8 cellular contexts compared by ENCODE assay signal in the genomic region with DNA sequence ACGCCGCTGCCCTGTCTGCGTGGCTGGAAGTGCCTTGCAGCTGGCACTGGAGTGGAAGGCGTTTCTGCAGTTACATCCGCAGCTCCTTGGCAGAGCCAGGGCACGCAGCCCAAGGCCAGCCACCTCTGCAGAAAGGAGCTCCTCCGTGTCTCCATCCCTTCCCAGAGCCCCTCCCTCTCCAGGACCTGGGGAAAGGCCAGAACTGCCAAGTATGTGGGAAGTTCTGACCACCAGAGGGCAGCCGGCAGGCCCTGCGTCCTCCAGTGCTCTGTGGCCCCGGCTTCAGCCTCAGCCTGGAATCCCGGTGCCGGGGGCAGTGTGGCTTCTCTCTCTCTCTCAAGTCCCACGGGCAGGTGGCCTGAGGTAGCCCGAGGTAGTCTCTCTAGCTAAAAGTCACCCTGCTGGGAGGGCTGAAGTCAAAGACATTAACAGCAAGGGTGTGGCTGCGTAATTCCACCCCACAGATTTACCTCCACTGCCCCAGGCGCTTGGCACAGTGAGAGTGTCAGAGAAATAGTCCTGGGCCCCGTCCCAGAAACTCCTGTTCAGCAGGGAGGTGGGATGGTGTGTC.
A peak's percentile ranks its signal among the peaks of the same experiment; 100 is the strongest.
DNase-seq lines count a peak whose midpoint lies in the region; ATAC-seq and TF ChIP-seq lines count a peak whose summit lies in the region.

No MANE protein-coding gene starts in this region.

- DNase-seq in AG09309 (ENCODE audit: low read depth): no peak
- DNase-seq in UCSD-AML1 (lab: John Stamatoyannopoulos, UW; ENCODE audit: unreplicated experiment): peak; percentile 37
- peak; percentile 61 for DNase-seq in left ventricle myocardium inferior
- DNase-seq in stomach: peak; percentile 48
- no peak for DNase-seq in amniotic stem cell (lab: John Stamatoyannopoulos, UW)
- DNase-seq in GM19240 (ENCODE audit: insufficient read length, low spot score): no peak

- H3K27me3 ChIP-seq in left ventricle myocardium inferior (ENCODE audit: low read depth) (no peaks in the 10 kb centered on the region), stomach (peaks cover 0 to 3% (median 0%) of the 10 kb centered on the region in 3 donors)

- H3K4me1 ChIP-seq in HEK293 (ENCODE audit: control insufficient read depth, insufficient read depth, low read length): peaks cover 3% of the 10 kb centered on the region; the same call in 1 of the 2 replicates
- peaks cover 37% of the 10 kb centered on the region for H3K4me1 ChIP-seq in left ventricle myocardium inferior
- peaks cover 0 to 56% (median 26%) of the 10 kb centered on the region in 4 donors for H3K4me1 ChIP-seq in stomach

- no peak for ATAC-seq in GM19035 (IDR thresholded peaks at IDR 0.05; ENCODE audit: unreplicated experiment)

- TF ChIP-seq EP300 in stomach (IDR thresholded peaks at IDR 0.05): no peak

- H3K27ac ChIP-seq in HEK293 (ENCODE audit: extremely low read depth, low read depth, low read length) (no peak overlapping the region), left ventricle myocardium inferior (replicated peaks) (no peak overlapping the region), stomach (peak overlapping the region in 2 of 5 donors; percentile 10 to 21)

- peak; percentile 72 for TF ChIP-seq CTCF in AG09309 (IDR thresholded peaks at IDR 0.05; ENCODE audit: control insufficient read depth, insufficient read depth, low read depth, low read length, missing control alignments)
- peak; percentile 75 for TF ChIP-seq CTCF in HEK293 (tag by site-specific recombination; IDR thresholded peaks at IDR 0.05)
- peak; percentile 80 for TF ChIP-seq CTCF in left ventricle myocardium inferior (IDR thresholded peaks at IDR 0.05; ENCODE audit: borderline replicate concordance)
- TF ChIP-seq CTCF in stomach (IDR thresholded peaks at IDR 0.05): peak in 5 of 7 experiments; percentile 29 to 43 (median 41)

- intact Hi-C loops in left ventricle myocardium inferior (cut with micrococcal nuclease): loop anchor here (10.0 kb wide), 1 partner anchor 206 kb away; no protein-coding TSS in a partner anchor
- intact Hi-C loops in stomach (cut with DNase I; ENCODE audit: low total_unique reads): no loop called here

- CTCF ChIA-PET in HEK293 (lab: Yijun Ruan, JAX): interaction anchor here (0.6 to 3.0 kb wide), 43 partner anchors 8 to 1603 kb away, joined by 3 to 18 read pairs (median 4); a partner anchor contains a TSS

- TF ChIP-seq POLR2A in stomach (IDR thresholded peaks at IDR 0.05): no peak

- no peak overlapping the region for H3K4me3 ChIP-seq in AG09309 (ENCODE audit: control insufficient read depth, low read depth, low read length)
- H3K4me3 ChIP-seq in HEK293 (ENCODE audit: low read depth, low read length): no peak overlapping the region
- no peak overlapping the region for H3K4me3 ChIP-seq in left ventricle myocardium inferior
- H3K4me3 ChIP-seq in stomach: no peak overlapping the region

- POLR2A ChIA-PET in HEK293 (lab: Yijun Ruan, JAX): no interaction called here

- H3K36me3 ChIP-seq in HEK293 (ENCODE audit: control insufficient read depth in 2 of 2, insufficient read depth in 1 of 2, low read length in 2 of 2) (no peaks in the 10 kb centered on the region), left ventricle myocardium inferior (peaks cover 16% of the 10 kb centered on the region), stomach (peaks cover 0 to 40% (median 21%) of the 10 kb centered on the region in 4 donors)

- WGBS in stomach, 5 donors: 42 to 46% (median 44%) methylated on average over 17 of the region's 17 CpGs

- H3K9me3 ChIP-seq in HEK293 (ENCODE audit: control insufficient read depth, insufficient read depth, low read depth, low read length) (no peaks in the 10 kb centered on the region), left ventricle myocardium inferior (replicated peaks) (no peaks in the 10 kb centered on the region), stomach (no peaks in the 10 kb centered on the region)

TF ChIP-seq in HEK293, 187 proteins besides CTCF, POLR2A, EP300 and RAD21 (continues in another document):
- TF ChIP-seq ZNF112 (tag by site-specific recombination; IDR thresholded peaks at IDR 0.05) (no peak), ZNF248 (tag by site-specific recombination; IDR thresholded peaks at IDR 0.05) (no peak), KLF9 (tag by site-specific recombination; IDR thresholded peaks at IDR 0.05; ENCODE audit: low read depth) (no peak), ZNF791 (tag by site-specific recombination; IDR thresholded peaks at IDR 0.05) (no peak), IKZF3 (tag by site-specific recombination; IDR thresholded peaks at IDR 0.05) (0 out of 2 replicates have a peak, but pooled peaks have one; percentile 16), ZNF654 (tag by site-specific recombination; IDR thresholded peaks at IDR 0.05; ENCODE audit: low read depth) (peak; percentile 32; the same call in 1 of the 2 replicates), ZNF266 (tag by site-specific recombination; IDR thresholded peaks at IDR 0.05; ENCODE audit: low read depth) (no peak), ZSCAN30 (tag by site-specific recombination; IDR thresholded peaks at IDR 0.05) (peak; percentile 59; the same call in 1 of the 2 replicates), ZNF626 (tag by site-specific recombination; IDR thresholded peaks at IDR 0.05) (no peak), KLF1 (tag by site-specific recombination; IDR thresholded peaks at IDR 0.05) (peak; percentile 84), ZNF600 (tag by site-specific recombination; IDR thresholded peaks at IDR 0.05) (peak; percentile 71), ZIC2 (tag by site-specific recombination; IDR thresholded peaks at IDR 0.05) (peak; percentile 70), ZNF24 (tag by site-specific recombination; IDR thresholded peaks at IDR 0.05) (no peak), ZNF560 (tag by site-specific recombination; IDR thresholded peaks at IDR 0.05; ENCODE audit: borderline replicate concordance) (no peak), TCF7L2 (IDR thresholded peaks at IDR 0.05; ENCODE audit: borderline replicate concordance, low read depth, low read length) (no peak), ZNF571 (tag by site-specific recombination; IDR thresholded peaks at IDR 0.05) (no peak), ZNF664 (tag by site-specific recombination; IDR thresholded peaks at IDR 0.05) (no peak)
- TF ChIP-seq, protein P1, sequence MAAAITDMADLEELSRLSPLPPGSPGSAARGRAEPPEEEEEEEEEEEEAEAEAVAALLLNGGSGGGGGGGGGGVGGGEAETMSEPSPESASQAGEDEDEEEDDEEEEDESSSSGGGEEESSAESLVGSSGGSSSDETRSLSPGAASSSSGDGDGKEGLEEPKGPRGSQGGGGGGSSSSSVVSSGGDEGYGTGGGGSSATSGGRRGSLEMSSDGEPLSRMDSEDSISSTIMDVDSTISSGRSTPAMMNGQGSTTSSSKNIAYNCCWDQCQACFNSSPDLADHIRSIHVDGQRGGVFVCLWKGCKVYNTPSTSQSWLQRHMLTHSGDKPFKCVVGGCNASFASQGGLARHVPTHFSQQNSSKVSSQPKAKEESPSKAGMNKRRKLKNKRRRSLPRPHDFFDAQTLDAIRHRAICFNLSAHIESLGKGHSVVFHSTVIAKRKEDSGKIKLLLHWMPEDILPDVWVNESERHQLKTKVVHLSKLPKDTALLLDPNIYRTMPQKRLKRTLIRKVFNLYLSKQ (tag by site-specific recombination; IDR thresholded peaks at IDR 0.05; ENCODE audit: borderline replicate concordance): no peak
- TF ChIP-seq, protein P2, sequence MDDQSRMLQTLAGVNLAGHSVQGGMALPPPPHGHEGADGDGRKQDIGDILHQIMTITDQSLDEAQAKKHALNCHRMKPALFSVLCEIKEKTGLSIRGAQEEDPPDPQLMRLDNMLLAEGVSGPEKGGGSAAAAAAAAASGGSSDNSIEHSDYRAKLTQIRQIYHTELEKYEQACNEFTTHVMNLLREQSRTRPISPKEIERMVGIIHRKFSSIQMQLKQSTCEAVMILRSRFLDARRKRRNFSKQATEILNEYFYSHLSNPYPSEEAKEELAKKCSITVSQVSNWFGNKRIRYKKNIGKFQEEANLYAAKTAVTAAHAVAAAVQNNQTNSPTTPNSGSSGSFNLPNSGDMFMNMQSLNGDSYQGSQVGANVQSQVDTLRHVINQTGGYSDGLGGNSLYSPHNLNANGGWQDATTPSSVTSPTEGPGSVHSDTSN (CRISPR knock-in tag; IDR thresholded peaks at IDR 0.05): peak; percentile 26; the same call in 1 of the 2 replicates
- TF ChIP-seq, protein P3, sequence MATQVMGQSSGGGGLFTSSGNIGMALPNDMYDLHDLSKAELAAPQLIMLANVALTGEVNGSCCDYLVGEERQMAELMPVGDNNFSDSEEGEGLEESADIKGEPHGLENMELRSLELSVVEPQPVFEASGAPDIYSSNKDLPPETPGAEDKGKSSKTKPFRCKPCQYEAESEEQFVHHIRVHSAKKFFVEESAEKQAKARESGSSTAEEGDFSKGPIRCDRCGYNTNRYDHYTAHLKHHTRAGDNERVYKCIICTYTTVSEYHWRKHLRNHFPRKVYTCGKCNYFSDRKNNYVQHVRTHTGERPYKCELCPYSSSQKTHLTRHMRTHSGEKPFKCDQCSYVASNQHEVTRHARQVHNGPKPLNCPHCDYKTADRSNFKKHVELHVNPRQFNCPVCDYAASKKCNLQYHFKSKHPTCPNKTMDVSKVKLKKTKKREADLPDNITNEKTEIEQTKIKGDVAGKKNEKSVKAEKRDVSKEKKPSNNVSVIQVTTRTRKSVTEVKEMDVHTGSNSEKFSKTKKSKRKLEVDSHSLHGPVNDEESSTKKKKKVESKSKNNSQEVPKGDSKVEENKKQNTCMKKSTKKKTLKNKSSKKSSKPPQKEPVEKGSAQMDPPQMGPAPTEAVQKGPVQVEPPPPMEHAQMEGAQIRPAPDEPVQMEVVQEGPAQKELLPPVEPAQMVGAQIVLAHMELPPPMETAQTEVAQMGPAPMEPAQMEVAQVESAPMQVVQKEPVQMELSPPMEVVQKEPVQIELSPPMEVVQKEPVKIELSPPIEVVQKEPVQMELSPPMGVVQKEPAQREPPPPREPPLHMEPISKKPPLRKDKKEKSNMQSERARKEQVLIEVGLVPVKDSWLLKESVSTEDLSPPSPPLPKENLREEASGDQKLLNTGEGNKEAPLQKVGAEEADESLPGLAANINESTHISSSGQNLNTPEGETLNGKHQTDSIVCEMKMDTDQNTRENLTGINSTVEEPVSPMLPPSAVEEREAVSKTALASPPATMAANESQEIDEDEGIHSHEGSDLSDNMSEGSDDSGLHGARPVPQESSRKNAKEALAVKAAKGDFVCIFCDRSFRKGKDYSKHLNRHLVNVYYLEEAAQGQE (tag by site-specific recombination; IDR thresholded peaks at IDR 0.05): no peak

Comparison
In these comparisons a context has a peak if more than half of its experiments do, and no peak if none do; other contexts are left out.
1. DNase-seq: peak in UCSD-AML1 (single experiment), left ventricle myocardium inferior (single experiment) and stomach (single experiment); none in AG09309 (single experiment), amniotic stem cell (single experiment) and GM19240 (single experiment).
2. Peak in every context shown above with its lines, with median percentiles within 50 percentile points of each other: CTCF ChIP-seq.